In genomic region chr19:27774337-27774736, GRCh38 we compare ENCODE assay signal across 11 cellular contexts.
DNase-seq lines count a peak whose midpoint lies in the region; ATAC-seq and TF ChIP-seq lines count a peak whose summit lies in the region.
"Had no signal": no experiment of that assay in that cellular context is flagged by ENCODE, and none has a peak within 500 bp of the region (broad histone marks: within the 10 kb centered on the region; RNA-seq: fewer than 3 reads in every experiment).

No MANE protein-coding gene starts in this region.

- no peaks in the 10 kb centered on the region for H3K4me1 Mint-ChIP-seq in activated naive CD8-positive, alpha-beta T cell treated with anti-CD3 and anti-CD28 coated beads for 36 hours

- no peak overlapping the region for H3K4me3 Mint-ChIP-seq in activated naive CD8-positive, alpha-beta T cell treated with anti-CD3 and anti-CD28 coated beads for 36 hours

- no peaks in the 10 kb centered on the region for H4K20me1 ChIP-seq in GM23248 (ENCODE audit: insufficient read depth)

- DNase-seq in DMS53 (lab: John Stamatoyannopoulos, UW) (peak; percentile 46), DMS53 treated with DMSO at 0.1 percent for 48 hours (lab: John Stamatoyannopoulos, UW; ENCODE audit: unreplicated experiment) (no peak), GM23248 (peak; percentile 16), iPS-NIHi7 (ENCODE audit: extremely low spot score) (peak; percentile 11), activated gamma-delta T cell (lab: John Stamatoyannopoulos, UW) (no peak), psoas muscle (no peak)
- DNase-seq in activated naive CD8-positive, alpha-beta T cell treated with anti-CD3 and anti-CD28 coated beads for 36 hours = peak; percentile 5
- DNase-seq: activated CD4-positive, CD25-positive, alpha-beta regulatory T cell treated with anti-CD3 and anti-CD28 coated beads, Interleukin-2, amount 50 U/mL, for 72 hours; NCI-H1930 had no signal

- no peaks in the 10 kb centered on the region for H3K9me2 ChIP-seq in GM23248 (ENCODE audit: insufficient read depth)

- WGBS in GM23248 (ENCODE audit: low coverage in 1 of 2, low lambda C conversion rate in 2 of 2, missing lambda C conversion rate in 2 of 2), 2 experiments = 96 to 97% methylated on average over 10 of the region's 10 CpGs
- 97 to 98% (median 97%) methylated on average over 10 of the region's 10 CpGs for WGBS in psoas muscle, 3 donors

- no peaks in the 10 kb centered on the region for H3F3A ChIP-seq in GM23248 (ENCODE audit: insufficient read depth)

- H3K36me3 ChIP-seq in GM23248 (ENCODE audit: low read depth) (peaks cover 11% of the 10 kb centered on the region), psoas muscle (ENCODE audit: insufficient read depth in 1 of 2, low read depth in 1 of 2) (peaks cover 0 to 30% of the 10 kb centered on the region in 2 donors)

- H3K27ac Mint-ChIP-seq in activated naive CD8-positive, alpha-beta T cell treated with anti-CD3 and anti-CD28 coated beads for 36 hours = no peak overlapping the region

- H3K9me3 Mint-ChIP-seq in activated naive CD8-positive, alpha-beta T cell treated with anti-CD3 and anti-CD28 coated beads for 36 hours = peaks cover 78% of the 10 kb centered on the region

- ATAC-seq in GM18858 (IDR thresholded peaks at IDR 0.05; ENCODE audit: unreplicated experiment) (no peak), psoas muscle (no peak)

- intact Hi-C loops in psoas muscle (cut with DNase I) = no loop called here

- in situ Hi-C loops in GM23248 (cut with MboI) = no loop called here

- H3K9ac ChIP-seq in GM23248 = no peak overlapping the region

- no peaks in the 10 kb centered on the region for H3K27me3 Mint-ChIP-seq in activated naive CD8-positive, alpha-beta T cell treated with anti-CD3 and anti-CD28 coated beads for 36 hours

- H3K4me1 ChIP-seq in GM23248 (ENCODE audit: insufficient read depth) (no peaks in the 10 kb centered on the region), psoas muscle (no peaks in the 10 kb centered on the region)

- H3K27me3 ChIP-seq in GM23248 (replicated peaks; ENCODE audit: insufficient read depth) (no peaks in the 10 kb centered on the region), psoas muscle (ENCODE audit: insufficient read depth in 3 of 3, low read length in 2 of 3) (no peaks in the 10 kb centered on the region)

- no peak overlapping the region for H2AFZ ChIP-seq in GM23248

- no peak for TF ChIP-seq CTCF in psoas muscle (IDR thresholded peaks at IDR 0.05)

- H3K36me3 Mint-ChIP-seq in activated naive CD8-positive, alpha-beta T cell treated with anti-CD3 and anti-CD28 coated beads for 36 hours = peaks cover 76% of the 10 kb centered on the region

- H3K4me3 ChIP-seq in GM23248 (no peak overlapping the region), psoas muscle (no peak overlapping the region)

- no peaks in the 10 kb centered on the region for H3K9me3 ChIP-seq in GM23248 (ENCODE audit: low read depth)
- no peaks in the 10 kb centered on the region for H3K9me3 ChIP-seq in psoas muscle

- no peak overlapping the region for H3K4me2 ChIP-seq in GM23248 (ENCODE audit: unreplicated experiment)

- no peak overlapping the region for H3K27ac ChIP-seq in GM23248
- no peak overlapping the region for H3K27ac ChIP-seq in psoas muscle
- H3K27ac ChIP-seq: epithelial cell of prostate had no signal

- peaks cover 32% of the 10 kb centered on the region for H3K79me2 ChIP-seq in GM23248 (ENCODE audit: insufficient read depth)

Comparison
In these comparisons a context has a peak if more than half of its experiments do, and no peak if none do; other contexts are left out.
1. DNase-seq: peak in DMS53 (single experiment), GM23248 (single experiment), activated naive CD8-positive, alpha-beta T cell treated with anti-CD3 and anti-CD28 coated beads for 36 hours (single experiment) and iPS-NIHi7 (single experiment); none in DMS53 treated with DMSO at 0.1 percent for 48 hours (single experiment), activated gamma-delta T cell (single experiment) and psoas muscle (0 of 2).